Comparison of ENCODE assay signal across 1 cellular context in genomic region chr2:48270209-48270608, GRCh38.
TF ChIP-seq lines count a peak whose summit lies in the region.

No MANE protein-coding gene starts in this region.

TF ChIP-seq in HepG2, 621 proteins besides CTCF, POLR2A, EP300 and RAD21 (continued from another document):
- TF ChIP-seq UBTF (CRISPR knock-in tag; IDR thresholded peaks at IDR 0.05) (no peak), GTF3A (CRISPR knock-in tag; conservative IDR thresholded peaks at IDR 0.05) (no peak), ARID2 (CRISPR knock-in tag; IDR thresholded peaks at IDR 0.05; ENCODE audit: borderline replicate concordance) (no peak), PHF8 (CRISPR knock-in tag; IDR thresholded peaks at IDR 0.05) (no peak), NR2C2 (CRISPR knock-in tag; IDR thresholded peaks at IDR 0.05; ENCODE audit: borderline replicate concordance) (no peak; the same call in 1 of the 2 replicates), ZNF605 (CRISPR knock-in tag; IDR thresholded peaks at IDR 0.05) (peak; percentile 68; the same call in 1 of the 2 replicates), TRIM24 (CRISPR knock-in tag; IDR thresholded peaks at IDR 0.05) (peak; percentile 23; the same call in 1 of the 2 replicates)
